9 cellular contexts compared by ENCODE assay signal in the genomic region with DNA sequence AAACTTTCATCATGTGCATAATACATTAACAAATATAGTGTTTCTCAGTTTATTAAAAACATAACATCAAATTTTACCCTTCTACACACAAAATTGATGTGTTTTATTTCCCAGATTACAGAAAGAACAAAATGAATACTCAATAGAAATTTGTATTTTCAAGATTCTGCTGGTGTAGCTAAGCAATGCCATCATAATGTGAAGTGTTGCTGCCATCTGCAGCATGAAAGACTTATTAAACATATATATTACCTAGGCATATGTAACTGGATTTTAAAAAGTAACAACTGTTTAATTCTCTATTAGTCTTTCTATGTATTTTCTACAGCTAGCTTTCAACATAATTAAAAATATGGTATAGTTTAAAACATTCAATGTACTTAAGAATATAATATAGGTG. TPM values are rescaled to one million over a fixed set of nuclear protein-coding genes. Genes with fewer than 3 reads are reported as not detected.
DNase-seq lines count a peak whose midpoint lies in the region; ATAC-seq and TF ChIP-seq lines count a peak whose summit lies in the region.
"Had no signal": no experiment of that assay in that cellular context is flagged by ENCODE, and none has a peak within 500 bp of the region (broad histone marks: within the 10 kb centered on the region; RNA-seq: fewer than 3 reads in every experiment).

No MANE protein-coding gene starts in this region.

- H3K4me1 ChIP-seq in NT2/D1 (ENCODE audit: insufficient read depth, insufficient read length), result no peaks in the 10 kb centered on the region
- no peaks in the 10 kb centered on the region for H3K4me1 ChIP-seq in breast epithelium

- POLR2A ChIA-PET in AG04450 (lab: Yijun Ruan, JAX), result no interaction called here

- DNase-seq in AG04450 (ENCODE audit: low read depth, low spot score) (peak; percentile 43), DMS53 (lab: John Stamatoyannopoulos, UW) (peak; percentile 74), NT2/D1 (ENCODE audit: low read depth, low spot score) (peak; percentile 5), breast epithelium (ENCODE audit: low spot score in 2 of 2) (no peak), medulla oblongata (ENCODE audit: extremely low spot score) (peak; percentile 61), C1 segment of cervical spinal cord (lab: John Stamatoyannopoulos, UW) (no peak), GOT3 (lab: John Stamatoyannopoulos, UW) (no peak)
- DNase-seq: left cardiac atrium had no signal

- intact Hi-C loops in breast epithelium (cut with DNase I; ENCODE audit: low total_unique reads), result no loop called here

- TF ChIP-seq CTCF in AG04450 (IDR thresholded peaks at IDR 0.05; ENCODE audit: low read depth, low read length) (peak; percentile 47), breast epithelium (IDR thresholded peaks at IDR 0.05) (peak in 2 of 3 donors; percentile 17 to 37)

- H3K27ac ChIP-seq in AG04450 (ENCODE audit: low read depth, low read length) (no peak overlapping the region), breast epithelium (no peak overlapping the region)

- TF ChIP-seq POLR2A in breast epithelium (IDR thresholded peaks at IDR 0.05), result no peak

- H3K4me3 ChIP-seq in AG04450 (ENCODE audit: low read depth, low read length) (no peak overlapping the region), NT2/D1 (ENCODE audit: insufficient read length, low read depth) (no peak overlapping the region), breast epithelium (no peak overlapping the region)

- no peaks in the 10 kb centered on the region for H3K27me3 ChIP-seq in AG04450 (ENCODE audit: control insufficient read depth, insufficient read depth, low read length)
- no peaks in the 10 kb centered on the region for H3K27me3 ChIP-seq in NT2/D1 (ENCODE audit: insufficient read depth, insufficient read length)
- H3K27me3 ChIP-seq in breast epithelium, result no peaks in the 10 kb centered on the region

- CTCF ChIA-PET in AG04450 (lab: Charles Lee), result interaction anchor here (0.6 to 2.5 kb wide), 25 partner anchors 10 to 801 kb away, joined by 3 to 75 read pairs (median 4); no protein-coding TSS in a partner anchor

- peak; percentile 61 for ATAC-seq in HG02852 (IDR thresholded peaks at IDR 0.05; ENCODE audit: unreplicated experiment)

- peaks cover 4% of the 10 kb centered on the region; the same call in 1 of the 2 replicates for H3K9me3 ChIP-seq in AG04450 (ENCODE audit: control insufficient read depth, insufficient read depth, low read length)
- peaks cover 11% of the 10 kb centered on the region for H3K9me3 ChIP-seq in NT2/D1 (ENCODE audit: insufficient read depth, low read length)
- peaks cover 0 to 3% of the 10 kb centered on the region in 2 donors for H3K9me3 ChIP-seq in breast epithelium

- H3K36me3 ChIP-seq in NT2/D1 (ENCODE audit: insufficient read depth, insufficient read length, low read length) (no peaks in the 10 kb centered on the region), breast epithelium (no peaks in the 10 kb centered on the region)

- no peak overlapping the region for H3K9ac ChIP-seq in NT2/D1 (ENCODE audit: insufficient read length, low read depth)

RNA-seq across cellular contexts. Expression of a gene that starts 27.5 kb away (rescaled TPM):
- polyA plus RNA-seq in AG04450 (2011; rRNA removed), result not detected in 2 replicates
- polyA minus RNA-seq in AG04450 (2011; rRNA and poly(A)+ RNA removed), result not detected in 2 replicates
- total RNA-seq in breast epithelium, result not detected
- total RNA-seq: left cardiac atrium had no signal

RNA-seq across cellular contexts. Expression of a gene that starts 33.3 kb away (rescaled TPM):
- 33.7 and 40.4 TPM in 2 replicates for polyA plus RNA-seq in AG04450 (2011; rRNA removed)
- 31.6 and 36.2 TPM in 2 replicates for polyA minus RNA-seq in AG04450 (2011; rRNA and poly(A)+ RNA removed)
- 100 to 1,000 TPM in 2 of 3 donors, 10 to 100 TPM in 1; 81.8 to 149 (median 148) TPM for total RNA-seq in breast epithelium

Comparison
In these comparisons a context has a peak if more than half of its experiments do, and no peak if none do; other contexts are left out.
1. DNase-seq: peak in AG04450 (single experiment), DMS53 (single experiment), NT2/D1 (single experiment) and medulla oblongata (single experiment); none in breast epithelium (0 of 2), C1 segment of cervical spinal cord (0 of 14) and GOT3 (single experiment).